8 cellular contexts compared by ENCODE assay signal in genomic region chr19:4064551-4065260, GRCh38. TPM values are rescaled to one million over a fixed set of nuclear protein-coding genes. Genes with fewer than 3 reads are reported as not detected.
DNase-seq lines count a peak whose midpoint lies in the region; ATAC-seq and TF ChIP-seq lines count a peak whose summit lies in the region.

No MANE protein-coding gene starts in this region.

- DNase-seq in CMK (ENCODE audit: low read depth) (peak; percentile 60), T-helper 1 cell (peak in 3 of 5 donors; percentile 38 to 54 (median 46)), chondrocyte (ENCODE audit: low spot score) (no peak), left kidney (ENCODE audit: low read depth, low spot score) (peak; percentile 74), mesenteric fat pad (ENCODE audit: low spot score) (no peak)
- peak; percentile 36 to 77 for DNase-seq in stimulated activated effector memory CD8-positive, alpha-beta T cell treated with anti-CD3 and anti-CD28 coated beads, Interleukin-12 subunit alpha, Interleukin-12 subunit beta, amount 100 ng/mL, for 72 hours (ENCODE audit: low spot score in 2 of 2)

- H3K9me3 ChIP-seq in HEK293 (ENCODE audit: control insufficient read depth, insufficient read depth, low read depth, low read length) = no peaks in the 10 kb centered on the region

- H3K36me3 Mint-ChIP-seq in chondrocyte (ENCODE audit: low read depth) = no peaks in the 10 kb centered on the region
- H3K36me3 Mint-ChIP-seq in stimulated activated effector memory CD8-positive, alpha-beta T cell treated with anti-CD3 and anti-CD28 coated beads, Interleukin-12 subunit alpha, Interleukin-12 subunit beta, amount 100 ng/mL, for 72 hours = peaks cover 54% of the 10 kb centered on the region

- peak overlapping the region; percentile 80 for H3K27ac Mint-ChIP-seq in chondrocyte (ENCODE audit: unreplicated experiment)
- H3K27ac Mint-ChIP-seq in stimulated activated effector memory CD8-positive, alpha-beta T cell treated with anti-CD3 and anti-CD28 coated beads, Interleukin-12 subunit alpha, Interleukin-12 subunit beta, amount 100 ng/mL, for 72 hours = peak overlapping the region; percentile 86

- CTCF ChIA-PET in HEK293 (lab: Yijun Ruan, JAX) = interaction anchor here (0.5 kb wide), 1 partner anchor 200 kb away, joined by 4 read pairs; no protein-coding TSS in a partner anchor

- no peaks in the 10 kb centered on the region for H3K27me3 Mint-ChIP-seq in chondrocyte (ENCODE audit: low read depth)

- H3K4me1 ChIP-seq in HEK293 (ENCODE audit: control insufficient read depth, insufficient read depth, low read length) = peaks cover 4% of the 10 kb centered on the region; the same call in 1 of the 2 replicates

- peaks cover 0 to 21% of the 10 kb centered on the region in 2 experiments; a peak in 1 of 3 replicates for H3K36me3 ChIP-seq in HEK293 (ENCODE audit: control insufficient read depth in 2 of 2, insufficient read depth in 1 of 2, low read length in 2 of 2)

- peak; percentile 53 for TF ChIP-seq CTCF in HEK293 (tag by site-specific recombination; IDR thresholded peaks at IDR 0.05)
- no peak for TF ChIP-seq CTCF in chondrocyte (IDR thresholded peaks at IDR 0.05)

- no peaks in the 10 kb centered on the region for H3K9me3 Mint-ChIP-seq in chondrocyte (ENCODE audit: low read depth)
- no peaks in the 10 kb centered on the region for H3K9me3 Mint-ChIP-seq in stimulated activated effector memory CD8-positive, alpha-beta T cell treated with anti-CD3 and anti-CD28 coated beads, Interleukin-12 subunit alpha, Interleukin-12 subunit beta, amount 100 ng/mL, for 72 hours

- POLR2A ChIA-PET in HEK293 (lab: Yijun Ruan, JAX) = interaction anchor here (1.8 kb wide), 1 partner anchor 79 kb away, joined by 6 read pairs; the partner anchor contains the start of gene EEF2

- H3K4me3 ChIP-seq in HEK293 (ENCODE audit: low read depth, low read length) = peak overlapping the region; percentile 53

- H3K27ac ChIP-seq in HEK293 (ENCODE audit: extremely low read depth, low read depth, low read length) = peak overlapping the region; percentile 96

- no peak for ATAC-seq in stimulated activated effector memory CD8-positive, alpha-beta T cell treated with anti-CD3 and anti-CD28 coated beads, Interleukin-12 subunit alpha, Interleukin-12 subunit beta, amount 100 ng/mL, for 72 hours
- ATAC-seq in GM21576 (IDR thresholded peaks at IDR 0.05; ENCODE audit: unreplicated experiment) = no peak

- peaks cover 28% of the 10 kb centered on the region for H3K4me1 Mint-ChIP-seq in chondrocyte (ENCODE audit: low read depth)
- peaks cover 40% of the 10 kb centered on the region for H3K4me1 Mint-ChIP-seq in stimulated activated effector memory CD8-positive, alpha-beta T cell treated with anti-CD3 and anti-CD28 coated beads, Interleukin-12 subunit alpha, Interleukin-12 subunit beta, amount 100 ng/mL, for 72 hours

- peak overlapping the region; percentile 69 for H3K4me3 Mint-ChIP-seq in chondrocyte (ENCODE audit: unreplicated experiment)
- H3K4me3 Mint-ChIP-seq in stimulated activated effector memory CD8-positive, alpha-beta T cell treated with anti-CD3 and anti-CD28 coated beads, Interleukin-12 subunit alpha, Interleukin-12 subunit beta, amount 100 ng/mL, for 72 hours = peak overlapping the region; percentile 89

TF ChIP-seq in HEK293, 187 proteins besides CTCF, POLR2A, EP300 and RAD21 (continues in another document):
- TF ChIP-seq KLF10 (tag by site-specific recombination; IDR thresholded peaks at IDR 0.05) (0 out of 2 replicates have a peak, but pooled peaks have one; percentile 19), SP2 (tag by site-specific recombination; IDR thresholded peaks at IDR 0.05) (peak; percentile 43), ATF2 (tag by site-specific recombination; IDR thresholded peaks at IDR 0.05; ENCODE audit: low read depth) (no peak), ZEB2 (tag by site-specific recombination; IDR thresholded peaks at IDR 0.05) (0 out of 2 replicates have a peak, but pooled peaks have one; percentile 71), ZBTB49 (tag by site-specific recombination; IDR thresholded peaks at IDR 0.05; ENCODE audit: low read depth) (no peak), ZNF280D (tag by site-specific recombination; IDR thresholded peaks at IDR 0.05) (no peak), ZBTB48 (tag by site-specific recombination; IDR thresholded peaks at IDR 0.05) (0 out of 2 replicates have a peak, but pooled peaks have one; percentile 20), ZNF335 (tag by site-specific recombination; conservative IDR thresholded peaks at IDR 0.05) (no peak), MEIS1 (CRISPR knock-in tag; IDR thresholded peaks at IDR 0.05; ENCODE audit: borderline replicate concordance) (no peak), ZNF600 (tag by site-specific recombination; IDR thresholded peaks at IDR 0.05) (0 out of 2 replicates have a peak, but pooled peaks have one; percentile 23), ZNF692 (tag by site-specific recombination; IDR thresholded peaks at IDR 0.05) (peak; percentile 44; the same call in 1 of the 2 replicates), ZNF792 (tag by site-specific recombination; IDR thresholded peaks at IDR 0.05) (0 out of 2 replicates have a peak, but pooled peaks have one; percentile 59)

RNA-seq across cellular contexts. Expression of gene ZBTB7A, which starts 2.0 kb away (rescaled TPM):
- total RNA-seq in chondrocyte = 29.4 to 29.9 TPM (median 29.5 TPM) in 3 replicates
- 51.2 TPM for total RNA-seq in mesenteric fat pad

RNA-seq across cellular contexts. Expression of gene PIAS4, which starts 57.2 kb away (rescaled TPM):
- total RNA-seq in chondrocyte (26.3 to 29.7 TPM (median 26.7 TPM) in 3 replicates), mesenteric fat pad (17.9 TPM)

RNA-seq across cellular contexts. Expression of gene MAP2K2, which starts 59.2 kb away (rescaled TPM):
- total RNA-seq in chondrocyte (131 to 168 TPM (median 158 TPM) in 3 replicates), mesenteric fat pad (110 TPM)

Comparison
In these comparisons a context has a peak if more than half of its experiments do, and no peak if none do; other contexts are left out.
1. DNase-seq: peak in CMK (single experiment), T-helper 1 cell (3 of 5), left kidney (single experiment) and stimulated activated effector memory CD8-positive, alpha-beta T cell treated with anti-CD3 and anti-CD28 coated beads, Interleukin-12 subunit alpha, Interleukin-12 subunit beta, amount 100 ng/mL, for 72 hours (2 of 2); none in chondrocyte (single experiment) and mesenteric fat pad (single experiment).